In genomic region chr17:45148183-45149036, GRCh38 we compare ENCODE assay signal across 8 cellular contexts. TPM values are rescaled to one million over a fixed set of nuclear protein-coding genes. Genes with fewer than 3 reads are reported as not detected.
DNase-seq lines count a peak whose midpoint lies in the region; ATAC-seq and TF ChIP-seq lines count a peak whose summit lies in the region.

TSS of gene HEXIM1 (plus strand) at chr17:45148475. CDS start at chr17:45149191, 716 bp downstream.

- H3K27ac ChIP-seq in colonic mucosa: peak within 1 kb of the TSS; percentile 98

- H3K9me3 Mint-ChIP-seq in activated CD4-positive, alpha-beta T cell treated with anti-CD3 and anti-CD28 coated beads, Interleukin-2, amount 10 ng/mL, durations not matched to agents 24 days and 14 days: no peaks in the 10 kb centered on the region

- TF ChIP-seq CTCF in BE2C (IDR thresholded peaks at IDR 0.05; ENCODE audit: low read depth, low read length) (no peak), colonic mucosa (IDR thresholded peaks at IDR 0.05) (no peak)

- H3K4me3 ChIP-seq in BE2C (ENCODE audit: low read depth, low read length) (peak within 1 kb of the TSS; percentile 87), colonic mucosa (peak within 1 kb of the TSS; percentile 65)

- peak within 1 kb of the TSS; percentile 99 for H3K27ac Mint-ChIP-seq in activated CD4-positive, alpha-beta T cell treated with anti-CD3 and anti-CD28 coated beads, Interleukin-2, amount 10 ng/mL, durations not matched to agents 24 days and 14 days

- peaks cover 44% of the 10 kb centered on the region for H3K4me1 Mint-ChIP-seq in activated CD4-positive, alpha-beta T cell treated with anti-CD3 and anti-CD28 coated beads, Interleukin-2, amount 10 ng/mL, durations not matched to agents 24 days and 14 days

- H3K4me1 ChIP-seq in BE2C: peaks cover 3% of the 10 kb centered on the region; the same call in 1 of the 2 replicates
- peaks cover 15% of the 10 kb centered on the region for H3K4me1 ChIP-seq in colonic mucosa

- H3K27me3 Mint-ChIP-seq in activated CD4-positive, alpha-beta T cell treated with anti-CD3 and anti-CD28 coated beads, Interleukin-2, amount 10 ng/mL, durations not matched to agents 24 days and 14 days: peaks cover 3% of the 10 kb centered on the region

- H3K9me3 ChIP-seq in BE2C (no peaks in the 10 kb centered on the region), colonic mucosa (no peaks in the 10 kb centered on the region)

- peak within 1 kb of the TSS; percentile 98 for H3K4me3 Mint-ChIP-seq in activated CD4-positive, alpha-beta T cell treated with anti-CD3 and anti-CD28 coated beads, Interleukin-2, amount 10 ng/mL, durations not matched to agents 24 days and 14 days

- H3K27me3 ChIP-seq in BE2C: no peaks in the 10 kb centered on the region
- no peaks in the 10 kb centered on the region for H3K27me3 ChIP-seq in colonic mucosa

- peak within 1 kb of the TSS; percentile 85 to 91 for H3K9ac ChIP-seq in colonic mucosa (ENCODE audit: low read depth in 2 of 2, low read length in 2 of 2)

- intact Hi-C loops in activated CD4-positive, alpha-beta T cell treated with anti-CD3 and anti-CD28 coated beads, Interleukin-2, amount 10 ng/mL, durations not matched to agents 24 days and 14 days (cut with micrococcal nuclease): loop anchor here (1.0 to 5.0 kb wide), 7 partner anchors 13 to 168 kb away; partner anchors contain the start of genes ACBD4, FMNL1, HEXIM2 and MAP3K14
- intact Hi-C loops in colonic mucosa (cut with DNase I): no loop called here

- DNase-seq in BE2C (peak; percentile 99), NCI-H526 treated with DMSO at 0.1 percent for 48 hours (lab: John Stamatoyannopoulos, UW) (peak; percentile 99), colonic mucosa (peak; percentile 99), kidney tubule cell (ENCODE audit: low spot score) (peak; percentile 100)
- DNase-seq in activated CD4-positive, alpha-beta T cell treated with anti-CD3 and anti-CD28 coated beads, Interleukin-2, amount 10 ng/mL, durations not matched to agents 24 days and 14 days: peak; percentile 100
- peak; percentile 94 to 98 (median 96) for DNase-seq in stimulated activated CD4-positive, alpha-beta T cell treated with anti-CD3 and anti-CD28 coated beads, Interleukin-1b, Interleukin-23, amount 100 ng/mL, for 24 hours (ENCODE audit: low read depth in 4 of 4, low spot score in 1 of 4)

- H3K36me3 Mint-ChIP-seq in activated CD4-positive, alpha-beta T cell treated with anti-CD3 and anti-CD28 coated beads, Interleukin-2, amount 10 ng/mL, durations not matched to agents 24 days and 14 days (ENCODE audit: low read depth): peaks cover 27% of the 10 kb centered on the region

- ATAC-seq in GM19324 (IDR thresholded peaks at IDR 0.05; ENCODE audit: low FRiP score, unreplicated experiment): peak; percentile 77
- ATAC-seq in HG03469 (IDR thresholded peaks at IDR 0.05; ENCODE audit: unreplicated experiment): peak; percentile 49

- H3K36me3 ChIP-seq in BE2C (no peaks in the 10 kb centered on the region), colonic mucosa (no peaks in the 10 kb centered on the region)

RNA-seq across cellular contexts. Expression of gene HEXIM1, which starts in this region (rescaled TPM):
- polyA plus RNA-seq in BE2C (2012; ENCODE audit: insufficient read depth, insufficient read length, low read depth): 61.7 TPM
- total RNA-seq in activated CD4-positive, alpha-beta T cell treated with anti-CD3 and anti-CD28 coated beads, Interleukin-2, amount 10 ng/mL, durations not matched to agents 24 days and 14 days: 47.3 and 48.0 TPM in 2 replicates
- 10 to 100 TPM; 37.0 to 38.4 TPM for total RNA-seq in colonic mucosa

Comparison
In these comparisons a context has a peak if more than half of its experiments do, and no peak if none do; other contexts are left out.
1. Peak in every context shown above with its lines: DNase-seq, ATAC-seq, H3K4me3 ChIP-seq and H3K27ac ChIP-seq.